ENCODE assay signal across 22 cellular contexts in the genomic region with DNA sequence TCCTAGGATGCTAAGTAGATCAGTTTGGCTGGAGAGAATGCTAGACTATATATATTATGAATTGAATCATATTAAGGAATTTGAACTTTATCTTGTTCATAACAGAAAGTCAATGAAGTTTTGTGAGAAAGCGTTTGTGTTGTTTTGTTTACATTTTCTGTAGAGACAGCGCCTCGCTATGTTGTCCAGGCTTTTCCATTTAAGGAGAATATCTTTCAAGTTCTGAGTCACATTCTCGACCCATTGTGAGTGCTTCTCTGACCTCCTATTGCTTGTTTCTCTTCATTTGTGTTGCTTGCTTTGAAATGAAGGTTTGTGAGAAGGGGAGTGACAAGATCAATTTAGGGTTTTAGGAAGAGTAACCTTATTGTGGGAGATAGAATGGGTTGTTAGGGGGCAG.
"Had no signal": no experiment of that assay in that cellular context is flagged by ENCODE, and none has a peak within 500 bp of the region (broad histone marks: within the 10 kb centered on the region; RNA-seq: fewer than 3 reads in every experiment).

No MANE protein-coding gene starts in this region.

- H3K27ac ChIP-seq: gastrocnemius medialis, neural progenitor cell, parathyroid adenoma, prostate gland, right atrium auricular region, spleen, thoracic aorta, tibial nerve, upper lobe of left lung had no signal

- H3K9ac ChIP-seq: neural progenitor cell, parathyroid adenoma had no signal

- H3K4me1 ChIP-seq: gastrocnemius medialis, parathyroid adenoma, prostate gland, right atrium auricular region, spleen, tibial nerve, upper lobe of left lung had no signal

- H3K27ac Mint-ChIP-seq: naive thymus-derived CD4-positive, alpha-beta T cell; nephron; neural progenitor cell; stimulated activated naive B cell treated with anti-CD40 and anti-IgM and Interleukin-4, amounts not matched to agents 10 μg/mL and 1 μg/mL and 100 μg/mL, for 72 hours; stimulated activated naive CD8-positive, alpha-beta T cell treated with anti-CD3 and anti-CD28 coated beads, Interleukin-15, Interleukin-2, amounts not matched to agents 100 ng/mL and 50 ng/mL, for 24 hours had no signal

- H3K4me1 Mint-ChIP-seq: naive thymus-derived CD4-positive, alpha-beta T cell; nephron; stimulated activated naive B cell treated with anti-CD40 and anti-IgM and Interleukin-4, amounts not matched to agents 10 μg/mL and 1 μg/mL and 100 μg/mL, for 72 hours had no signal

- ATAC-seq: gastrocnemius medialis; left lobe of liver; naive thymus-derived CD4-positive, alpha-beta T cell; sciatic nerve; stimulated activated naive B cell treated with anti-CD40 and anti-IgM and Interleukin-4, amounts not matched to agents 10 μg/mL and 1 μg/mL and 100 μg/mL, for 72 hours had no signal

- H3K27me3 Mint-ChIP-seq: stimulated activated naive CD8-positive, alpha-beta T cell treated with anti-CD3 and anti-CD28 coated beads, Interleukin-15, Interleukin-2, amounts not matched to agents 100 ng/mL and 50 ng/mL, for 24 hours had no signal

- H3K9me3 Mint-ChIP-seq: naive thymus-derived CD4-positive, alpha-beta T cell; nephron; stimulated activated naive B cell treated with anti-CD40 and anti-IgM and Interleukin-4, amounts not matched to agents 10 μg/mL and 1 μg/mL and 100 μg/mL, for 72 hours; stimulated activated naive CD8-positive, alpha-beta T cell treated with anti-CD3 and anti-CD28 coated beads, Interleukin-15, Interleukin-2, amounts not matched to agents 100 ng/mL and 50 ng/mL, for 24 hours had no signal

- H3K79me2 ChIP-seq: parathyroid adenoma had no signal

- H3K4me3 Mint-ChIP-seq: naive thymus-derived CD4-positive, alpha-beta T cell; nephron; neural progenitor cell; stimulated activated naive B cell treated with anti-CD40 and anti-IgM and Interleukin-4, amounts not matched to agents 10 μg/mL and 1 μg/mL and 100 μg/mL, for 72 hours; stimulated activated naive CD8-positive, alpha-beta T cell treated with anti-CD3 and anti-CD28 coated beads, Interleukin-15, Interleukin-2, amounts not matched to agents 100 ng/mL and 50 ng/mL, for 24 hours had no signal

- H3K9me3 ChIP-seq: gastrocnemius medialis, prostate gland, right atrium auricular region, spleen, thoracic aorta, tibial nerve, upper lobe of left lung had no signal

- DNase-seq: cortex of kidney; foreskin fibroblast; gastrocnemius medialis; head of caudate nucleus; kidney; mesendoderm; midbrain; naive thymus-derived CD4-positive, alpha-beta T cell; spleen; stimulated activated CD4-positive, alpha-beta T cell treated with anti-CD3 and anti-CD28 coated beads, Interleukin-2, amount 100 ng/mL, for 48 hours; stimulated activated naive B cell treated with anti-CD40 and anti-IgM and Interleukin-4, amounts not matched to agents 10 μg/mL and 1 μg/mL and 100 μg/mL, for 72 hours; upper lobe of left lung had no signal

- H3K4me3 ChIP-seq: gastrocnemius medialis, neural progenitor cell, prostate gland, right atrium auricular region, spleen, thoracic aorta, tibial nerve, upper lobe of left lung had no signal

- H3K36me3 ChIP-seq: gastrocnemius medialis, neural progenitor cell, prostate gland, right atrium auricular region, spleen, thoracic aorta, tibial nerve, upper lobe of left lung had no signal

- H3K4me2 ChIP-seq: neural progenitor cell had no signal

- H3K27me3 ChIP-seq: gastrocnemius medialis, right atrium auricular region, spleen, tibial nerve, upper lobe of left lung had no signal

- H2AFZ ChIP-seq: neural progenitor cell, parathyroid adenoma had no signal

- H3K36me3 Mint-ChIP-seq: neural progenitor cell; stimulated activated naive B cell treated with anti-CD40 and anti-IgM and Interleukin-4, amounts not matched to agents 10 μg/mL and 1 μg/mL and 100 μg/mL, for 72 hours had no signal
